In genomic region chr13:110914293-110915056, GRCh38 we compare ENCODE assay signal across 8 cellular contexts. TPM values are rescaled to one million over a fixed set of nuclear protein-coding genes. Genes with fewer than 3 reads are reported as not detected.
DNase-seq lines count a peak whose midpoint lies in the region; ATAC-seq and TF ChIP-seq lines count a peak whose summit lies in the region.

No MANE protein-coding gene starts in this region.

- peak overlapping the region; percentile 93 for H3K27ac Mint-ChIP-seq in natural killer cell

- ATAC-seq in GM19463 (IDR thresholded peaks at IDR 0.05; ENCODE audit: unreplicated experiment) (peak; percentile 29), Panc1 (peak; percentile 63), natural killer cell (peak; percentile 17 to 38 (median 28))

- in situ Hi-C loops in Panc1 (cut with HindIII; ENCODE audit: low pct_unique_long_range_greater_than_20kb, low sequenced_read_pairs): no loop called here

- H3K4me3 Mint-ChIP-seq in natural killer cell: peak overlapping the region; percentile 95

- no peaks in the 10 kb centered on the region for H3K9me3 ChIP-seq in Panc1 (ENCODE audit: control insufficient read depth, insufficient read depth, low read depth, low read length)

- CTCF ChIA-PET in Panc1 (lab: Charles Lee): interaction anchor here (0.9 kb wide), 1 partner anchor 153 kb away, joined by 3 read pairs; no protein-coding TSS in a partner anchor

- peaks cover 28% of the 10 kb centered on the region for H3K4me1 ChIP-seq in Panc1 (ENCODE audit: control insufficient read depth, insufficient read depth, low read length)

- DNase-seq in D341Med (ENCODE audit: low spot score): peak; percentile 90
- DNase-seq in HK-2 (ENCODE audit: unreplicated experiment): peak; percentile 70
- no peak for DNase-seq in Panc1 (ENCODE audit: low read depth, low spot score)
- DNase-seq in activated T-helper 1 cell treated with Interleukin-2 at 50 U/mL for 16 hours (ENCODE audit: low read depth): peak; percentile 61
- DNase-seq in fibroblast of mammary gland (ENCODE audit: low read depth): peak; percentile 69
- DNase-seq in natural killer cell: peak; percentile 72
- DNase-seq in stimulated activated naive CD4-positive, alpha-beta T cell (lab: John Stamatoyannopoulos, UW): peak in 5 of 6 experiments; percentile 62 to 85 (median 71)

- no peaks in the 10 kb centered on the region for H3K36me3 Mint-ChIP-seq in natural killer cell

- peak overlapping the region; percentile 94 for H3K27ac ChIP-seq in Panc1 (ENCODE audit: low read length)

- no peaks in the 10 kb centered on the region for H3K27me3 ChIP-seq in Panc1 (ENCODE audit: control insufficient read depth, insufficient read depth, low read length)

- POLR2A ChIA-PET in Panc1 (lab: Charles Lee): interaction anchor here (0.6 to 0.7 kb wide), 4 partner anchors 10 to 137 kb away, joined by 3 to 4 read pairs (median 4); no protein-coding TSS in a partner anchor

- H3K9me3 Mint-ChIP-seq in natural killer cell: no peaks in the 10 kb centered on the region

- no TSS peak for BruUV-seq in Panc1 (replicated peaks; lab: Mats Ljungman, UMichigan)

- peaks cover 39 to 50% of the 10 kb centered on the region in 2 donors for H3K4me1 Mint-ChIP-seq in natural killer cell

- no peak for TF ChIP-seq CTCF in Panc1 (IDR thresholded peaks at IDR 0.05)
- TF ChIP-seq CTCF in fibroblast of mammary gland (conservative IDR thresholded peaks at IDR 0.05; ENCODE audit: control insufficient read depth, insufficient read depth, low read depth, low read length): no peak
- no peak for TF ChIP-seq CTCF in natural killer cell (IDR thresholded peaks at IDR 0.05)

- intact Hi-C loops in Panc1 (cut with micrococcal nuclease; ENCODE audit: unreplicated experiment): loop anchor here (10.0 kb wide), 1 partner anchor 300 kb away; no protein-coding TSS in a partner anchor
- intact Hi-C loops in natural killer cell (cut with micrococcal nuclease): loop anchor here (2.0 to 5.0 kb wide), 3 partner anchors 57 to 238 kb away; no protein-coding TSS in a partner anchor

- no peaks in the 10 kb centered on the region for H3K27me3 Mint-ChIP-seq in natural killer cell (ENCODE audit: low read depth in 2 of 2)

- H3K4me3 ChIP-seq in Panc1 (ENCODE audit: low read depth in 2 of 2, low read length in 2 of 2) (peak overlapping the region; percentile 63 to 81), fibroblast of mammary gland (ENCODE audit: control insufficient read depth, low read depth, low read length) (peak overlapping the region; percentile 87)

- H3K36me3 ChIP-seq in Panc1 (ENCODE audit: control insufficient read depth, insufficient read depth, low read length): no peaks in the 10 kb centered on the region; the same call in 1 of the 2 replicates

RNA-seq across cellular contexts. Expression of gene ANKRD10, which starts 0.4 kb away (rescaled TPM):
- total RNA-seq in Panc1 (2021; ENCODE audit: unreplicated experiment): 76.8 TPM
- polyA plus RNA-seq in Panc1 (2012; ENCODE audit: insufficient read length): 40.9 TPM
- total RNA-seq in natural killer cell: 100 to 1,000 TPM; 173 to 221 (median 185) TPM
